16 cellular contexts compared by ENCODE assay signal in genomic region chr3:72613871-72614270, GRCh38.
DNase-seq lines count a peak whose midpoint lies in the region; ATAC-seq, FAIRE-seq and TF ChIP-seq lines count a peak whose summit lies in the region.
"Had no signal": no experiment of that assay in that cellular context is flagged by ENCODE, and none has a peak within 500 bp of the region (broad histone marks: within the 10 kb centered on the region; RNA-seq: fewer than 3 reads in every experiment).

No MANE protein-coding gene starts in this region.

- SMC1A ChIA-PET in GM12878 (lab: Charles Lee; ENCODE audit: uncharacterized antibody, unreplicated experiment), result no interaction called here

- no peak overlapping the region for H4K5ac ChIP-seq in mesendoderm (ENCODE audit: low read length)

- intact Hi-C loops in HCT116 (cut with micrococcal nuclease) (no loop called here), GM12878 (cut with micrococcal nuclease; ENCODE audit: unreplicated experiment) (no loop called here), Right ventricle myocardium superior (cut with DNase I) (no loop called here)

- WGBS in GM12878 (ENCODE audit: insufficient coverage, insufficient replicate concordance, low lambda C conversion rate, missing lambda C conversion rate), result 94% methylated on average over 1 of the region's 1 CpG
- no CpG with 5 or more reads among the region's 1 CpG for WGBS in mesendoderm (ENCODE audit: extremely low coverage, insufficient coverage, low lambda C conversion rate)

- H4K8ac ChIP-seq in mesendoderm (ENCODE audit: low read depth, low read length), result no peak overlapping the region

- H3K79me1 ChIP-seq in mesendoderm (ENCODE audit: low read length), result no peaks in the 10 kb centered on the region

- in situ Hi-C loops in GM12878 (cut with MboI), result no loop called here

- no peaks in the 10 kb centered on the region for H3K9me2 ChIP-seq in HCT116 (ENCODE audit: insufficient read depth)

- H3K27ac ChIP-seq in HCT116 (ENCODE audit: low read depth, low read length), result no peak overlapping the region
- H3K27ac ChIP-seq in GM12878 (ENCODE audit: control insufficient read depth, insufficient read depth), result no peak overlapping the region
- H3K27ac ChIP-seq in mesendoderm (ENCODE audit: low read depth, low read length), result no peak overlapping the region
- H3K27ac ChIP-seq: C4-2B had no signal

- FAIRE-seq in GM12878 (lab: Jason Lieb, UNC), result no peak
- no peak for FAIRE-seq in GM12892 (lab: Jason Lieb, UNC)
- FAIRE-seq: D721Med had no signal

- H3K4ac ChIP-seq in mesendoderm (ENCODE audit: low read depth, low read length), result no peak overlapping the region

- no peak for TF ChIP-seq EP300 in GM12878 (IDR thresholded peaks at IDR 0.05; ENCODE audit: borderline replicate concordance in 1 of 2, control insufficient read depth in 1 of 2, low read depth in 2 of 2, low read length in 2 of 2)

- H2AFZ ChIP-seq in HCT116 (ENCODE audit: low read depth, low read length, poor library complexity, severe bottlenecking) (no peak overlapping the region), GM12878 (ENCODE audit: control insufficient read depth, low read depth, low read length) (no peak overlapping the region)

- CTCF ChIA-PET in HCT116 (lab: Charles Lee) (no interaction called here), GM12878 (lab: Yijun Ruan, JAX) (interaction anchor here (1.4 kb wide), 1 partner anchor 29 kb away, joined by 3 read pairs; no protein-coding TSS in a partner anchor)

- RAD21 ChIA-PET in HCT116 (lab: Charles Lee; ENCODE audit: low non-redundant PET in 1 of 2, low total read pairs in 2 of 2, uncharacterized antibody in 2 of 2, unreplicated experiment in 2 of 2), result no interaction called here
- RAD21 ChIA-PET in GM12878 (lab: Charles Lee; ENCODE audit: unreplicated experiment), result interaction anchor here (0.7 kb wide), 1 partner anchor 367 kb away, joined by 3 read pairs; no protein-coding TSS in a partner anchor

- no peaks in the 10 kb centered on the region for H3K36me3 ChIP-seq in HCT116 (ENCODE audit: control insufficient read depth in 1 of 2, insufficient read depth in 2 of 2, low read length in 2 of 2)
- no peaks in the 10 kb centered on the region for H3K36me3 ChIP-seq in GM12878 (ENCODE audit: control insufficient read depth in 2 of 2, insufficient read depth in 2 of 2, low read length in 1 of 2)
- no peaks in the 10 kb centered on the region for H3K36me3 ChIP-seq in mesendoderm (ENCODE audit: control insufficient read depth, insufficient read depth, low read length)

- H3K27ac Mint-ChIP-seq in glutamatergic neuron (ENCODE audit: unreplicated experiment), result no peak overlapping the region
- H3K27ac Mint-ChIP-seq: B cell; CD4-positive, alpha-beta T cell had no signal

- BruUV-seq in HCT116 (replicated peaks; lab: Mats Ljungman, UMichigan) (no TSS peak), GM12878 (replicated peaks; lab: Mats Ljungman, UMichigan) (no TSS peak)

- H2BK120ac ChIP-seq in mesendoderm (ENCODE audit: low read depth, low read length), result no peak overlapping the region

- H3K79me2 ChIP-seq in HCT116 (ENCODE audit: insufficient read depth, low read length) (no peaks in the 10 kb centered on the region), GM12878 (ENCODE audit: control insufficient read depth, insufficient read depth, low read length) (no peaks in the 10 kb centered on the region), mesendoderm (ENCODE audit: control insufficient read depth, insufficient read depth, low read length) (no peaks in the 10 kb centered on the region)

- DNase-seq in EH (ENCODE audit: low read depth), result peak; percentile 3
- DNase-seq in HCT116 (ENCODE audit: low read depth, low spot score), result no peak
- DNase-seq in GM12878 (ENCODE audit: low read depth, low spot score), result no peak
- peak; percentile 28 for DNase-seq in mesendoderm
- no peak for DNase-seq in GM12892 (ENCODE audit: insufficient read length)
- no peak for DNase-seq in glutamatergic neuron
- DNase-seq in Right ventricle myocardium superior, result no peak
- DNase-seq: Caco-2; CD4-positive, alpha-beta T cell; GF-D8; GOT3; H7; Karpas-422 had no signal

- H2BK15ac ChIP-seq in mesendoderm (replicated peaks; ENCODE audit: low read depth), result no peak overlapping the region

- H3K23ac ChIP-seq in mesendoderm (ENCODE audit: low read length), result no peak overlapping the region

- TF ChIP-seq RAD21 in HCT116 (IDR thresholded peaks at IDR 0.05; ENCODE audit: low read depth) (peak; percentile 13; the same call in 1 of the 2 replicates), GM12878 (IDR thresholded peaks at IDR 0.05; ENCODE audit: insufficient read depth, low read depth, low read length) (no peak)

- H3K27me3 ChIP-seq in HCT116 (ENCODE audit: insufficient read depth, low read length) (no peaks in the 10 kb centered on the region), GM12878 (replicated peaks in 1 of 2; ENCODE audit: control insufficient read depth in 2 of 2, insufficient read depth in 2 of 2, low read length in 1 of 2) (no peaks in the 10 kb centered on the region), mesendoderm (ENCODE audit: insufficient read depth, low read length, poor library complexity) (no peaks in the 10 kb centered on the region)

- TF ChIP-seq CTCF in HCT116 (IDR thresholded peaks at IDR 0.05 in 2 of 3, conservative IDR thresholded peaks at IDR 0.05 in 1 of 3; ENCODE audit: borderline replicate concordance in 1 of 3, insufficient read depth in 1 of 3, low read depth in 2 of 3, low read length in 2 of 3) (no peak), GM12878 (IDR thresholded peaks at IDR 0.05 in 2 of 3, conservative IDR thresholded peaks at IDR 0.05 in 1 of 3; ENCODE audit: control insufficient read depth in 2 of 3, extremely low read depth in 1 of 3, insufficient read depth in 1 of 3, low read depth in 3 of 3, low read length in 3 of 3) (no peak), glutamatergic neuron (IDR thresholded peaks at IDR 0.05; ENCODE audit: partially characterized antibody, unreplicated experiment) (no peak)

- peaks cover 7% of the 10 kb centered on the region for H3K27me3 Mint-ChIP-seq in glutamatergic neuron (ENCODE audit: unreplicated experiment)
- H3K27me3 Mint-ChIP-seq: CD4-positive, alpha-beta T cell had no signal

- H3K56ac ChIP-seq in mesendoderm (ENCODE audit: low read length), result no peak overlapping the region

- no peak overlapping the region for H2BK5ac ChIP-seq in mesendoderm (ENCODE audit: low read length)

- no peak overlapping the region for H3K4me3 ChIP-seq in HCT116 (replicated peaks in 1 of 2; ENCODE audit: low read depth in 1 of 2, low read length in 2 of 2)
- no peak overlapping the region for H3K4me3 ChIP-seq in GM12878
- H3K4me3 ChIP-seq in mesendoderm (ENCODE audit: low read length), result no peak overlapping the region

- H3K9me3 Mint-ChIP-seq in glutamatergic neuron (ENCODE audit: unreplicated experiment), result no peaks in the 10 kb centered on the region

- H4K20me1 ChIP-seq in HCT116 (ENCODE audit: insufficient read depth), result no peaks in the 10 kb centered on the region
- H4K20me1 ChIP-seq in GM12878 (ENCODE audit: control insufficient read depth, insufficient read depth), result no peaks in the 10 kb centered on the region

- H3K9me3 ChIP-seq in HCT116 (ENCODE audit: control insufficient read depth in 1 of 2, insufficient read depth in 1 of 2, low read depth in 1 of 2, low read length in 2 of 2), result no peaks in the 10 kb centered on the region
- H3K9me3 ChIP-seq in GM12878 (replicated peaks; ENCODE audit: control insufficient read depth, insufficient read depth, low read length), result no peaks in the 10 kb centered on the region; the same call in 2 of the 3 replicates
- H3K9me3 ChIP-seq: Caco-2 had no signal

- H3K36me3 Mint-ChIP-seq in glutamatergic neuron (ENCODE audit: unreplicated experiment), result peaks cover 5% of the 10 kb centered on the region

- ATAC-seq in HCT116 (peak; percentile 65), GM12878 (no peak), Right ventricle myocardium superior (ENCODE audit: poor library complexity) (no peak)

- H3K4me2 ChIP-seq in HCT116 (ENCODE audit: low read length), result no peak overlapping the region
- no peak overlapping the region for H3K4me2 ChIP-seq in GM12878 (ENCODE audit: control insufficient read depth, insufficient read depth)
- H3K4me2 ChIP-seq in mesendoderm (ENCODE audit: low read length), result no peak overlapping the region

- no peak overlapping the region for H2AK5ac ChIP-seq in mesendoderm (ENCODE audit: low read length)

- no peak overlapping the region for H3K18ac ChIP-seq in mesendoderm (ENCODE audit: low read length)

- POLR2A ChIA-PET in HCT116 (lab: Charles Lee), result no interaction called here
- POLR2A ChIA-PET in GM12878 (lab: Charles Lee), result no interaction called here

- TF ChIP-seq POLR2A in HCT116 (IDR thresholded peaks at IDR 0.05; ENCODE audit: borderline replicate concordance, extremely low read depth, insufficient read depth, insufficient read length), result no peak
- TF ChIP-seq POLR2A in GM12878 (IDR thresholded peaks at IDR 0.05; ENCODE audit: low read depth, low read length), result no peak
- no peak for TF ChIP-seq POLR2A in GM12892 (IDR thresholded peaks at IDR 0.05; ENCODE audit: low read depth, low read length)

- H3K4me3 Mint-ChIP-seq in glutamatergic neuron (ENCODE audit: unreplicated experiment), result no peak overlapping the region
- H3K4me3 Mint-ChIP-seq: B cell; CD4-positive, alpha-beta T cell had no signal

- H3K4me1 ChIP-seq in HCT116 (ENCODE audit: control insufficient read depth in 1 of 2, insufficient read depth in 2 of 2, low read length in 2 of 2) (no peaks in the 10 kb centered on the region), GM12878 (ENCODE audit: control insufficient read depth, insufficient read depth, low read length) (peaks cover 5% of the 10 kb centered on the region; the same call in 1 of the 2 replicates), mesendoderm (ENCODE audit: control insufficient read depth, low read depth, low read length) (peaks cover 5% of the 10 kb centered on the region)

- peaks cover 26% of the 10 kb centered on the region for H3K4me1 Mint-ChIP-seq in glutamatergic neuron (ENCODE audit: low read depth, unreplicated experiment)

- H3K9ac ChIP-seq in HCT116 (ENCODE audit: low read length), result no peak overlapping the region
- no peak overlapping the region for H3K9ac ChIP-seq in GM12878 (ENCODE audit: control insufficient read depth, insufficient read depth, low read length)
- H3K9ac ChIP-seq in mesendoderm (ENCODE audit: low read length), result no peak overlapping the region

TF ChIP-seq in HCT116, 20 proteins besides CTCF, POLR2A, EP300 and RAD21 (continues in another document):
- TF ChIP-seq SIN3A (IDR thresholded peaks at IDR 0.05; ENCODE audit: low read depth), result no peak

TF ChIP-seq in GM12878, 131 proteins besides CTCF, POLR2A, EP300 and RAD21 (continues in another document):
- no peak for TF ChIP-seq MEF2A (IDR thresholded peaks at IDR 0.05; ENCODE audit: insufficient read depth, low read depth, low read length)
- no peak for TF ChIP-seq USF1 (IDR thresholded peaks at IDR 0.05; ENCODE audit: borderline replicate concordance, extremely low read length, insufficient read depth, low read depth, low read length)
- TF ChIP-seq PAX5 (IDR thresholded peaks at IDR 0.05; ENCODE audit: borderline replicate concordance, low read depth, low read length), result no peak

Comparison
In these comparisons a context has a peak if more than half of its experiments do, and no peak if none do; other contexts are left out.
1. DNase-seq: peak in EH (single experiment) and mesendoderm (single experiment); none in HCT116 (single experiment), GM12878 (single experiment), GM12892 (single experiment), glutamatergic neuron (single experiment) and Right ventricle myocardium superior (single experiment).